In the genomic region with DNA sequence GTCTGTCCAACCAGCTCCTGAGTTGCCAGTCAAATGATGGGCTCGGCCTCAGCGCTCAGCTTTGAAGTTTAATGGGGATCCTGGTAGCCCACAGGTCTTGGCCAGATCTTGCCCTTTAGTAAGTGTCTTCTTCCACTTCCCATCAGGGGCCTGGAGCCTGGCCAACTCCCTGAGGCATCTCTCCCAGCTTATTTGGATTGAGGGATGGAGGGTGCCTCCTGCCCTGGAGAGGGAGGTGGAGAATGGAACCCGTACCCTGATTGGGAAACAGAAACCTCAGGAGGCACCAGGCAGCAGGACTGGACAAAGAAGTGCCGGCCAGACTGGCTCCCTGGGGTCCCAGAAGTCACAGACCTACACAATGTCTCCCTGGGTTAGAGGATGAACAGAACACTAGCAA, we compare ENCODE assay signal across 21 cellular contexts. TPM values are rescaled to one million over a fixed set of nuclear protein-coding genes. Genes with fewer than 3 reads are reported as not detected.
DNase-seq lines count a peak whose midpoint lies in the region; ATAC-seq, FAIRE-seq and TF ChIP-seq lines count a peak whose summit lies in the region.
"Had no signal": no experiment of that assay in that cellular context is flagged by ENCODE, and none has a peak within 500 bp of the region (broad histone marks: within the 10 kb centered on the region; RNA-seq: fewer than 3 reads in every experiment).

No MANE protein-coding gene starts in this region.

- no peaks in the 10 kb centered on the region for H3K27me3 Mint-ChIP-seq in MCF 10A (ENCODE audit: insufficient read depth, unreplicated experiment)

- H3K36me3 ChIP-seq in mammary epithelial cell (ENCODE audit: insufficient read depth, low read length) (peaks cover 3% of the 10 kb centered on the region), ascending aorta (peaks cover 0 to 9% of the 10 kb centered on the region in 2 donors), thoracic aorta (no peaks in the 10 kb centered on the region)
- H3K36me3 ChIP-seq: MG63 had no signal

- peaks cover 7% of the 10 kb centered on the region for H3K36me3 Mint-ChIP-seq in MCF 10A (ENCODE audit: insufficient read depth, unreplicated experiment)

- H4K20me1 ChIP-seq in mammary epithelial cell (ENCODE audit: insufficient read depth, low read length) = no peaks in the 10 kb centered on the region

- H3K27me3 ChIP-seq in mammary epithelial cell (ENCODE audit: insufficient read depth, low read length) (no peaks in the 10 kb centered on the region), ascending aorta (no peaks in the 10 kb centered on the region), thoracic aorta (replicated peaks; ENCODE audit: insufficient read depth) (no peaks in the 10 kb centered on the region)
- H3K27me3 ChIP-seq: MG63, SJSA1 had no signal

- no peaks in the 10 kb centered on the region for H3K9me3 Mint-ChIP-seq in MCF 10A (ENCODE audit: unreplicated experiment)

- FAIRE-seq in HTR-8/SVneo (lab: Jason Lieb, UNC) = peak; percentile 85
- FAIRE-seq: GM12892, RCC 7860 had no signal

- peaks cover 48% of the 10 kb centered on the region for H3K4me1 Mint-ChIP-seq in MCF 10A (ENCODE audit: insufficient read depth, unreplicated experiment)

- dilution Hi-C loops in mammary epithelial cell (cut with HindIII; ENCODE audit: low sequenced_read_pairs) = loop anchor here (5.0 kb wide), 1 partner anchor 105 kb away; no protein-coding TSS in a partner anchor

- POLR2A ChIA-PET in MCF 10A (lab: Yijun Ruan, JAX) = interaction anchor here (0.7 to 1.6 kb wide), 3 partner anchors 34 to 60 kb away, joined by 3 to 4 read pairs (median 4); a partner anchor contains a TSS
- POLR2A ChIA-PET in GM10248 (lab: Yijun Ruan, JAX) = no interaction called here

- in situ Hi-C loops in mammary epithelial cell (cut with MboI; ENCODE audit: low sequenced_read_pairs in 2 of 2) = no loop called here

- WGBS in mammary epithelial cell (ENCODE audit: low coverage, missing lambda C conversion rate) = 50% methylated on average over 3 of the region's 4 CpGs

- H3K4me2 ChIP-seq in mammary epithelial cell (ENCODE audit: insufficient read depth, low read depth, low read length) = no peak overlapping the region

- no peak for ATAC-seq in thoracic aorta (ENCODE audit: insufficient number of reproducible peaks, low FRiP score, low read depth)

- BruUV-seq in MCF 10A (replicated peaks; lab: Mats Ljungman, UMichigan) (no TSS peak), mammary epithelial cell (replicated peaks; lab: Mats Ljungman, UMichigan) (no TSS peak)

- no peak overlapping the region for H2AFZ ChIP-seq in mammary epithelial cell (ENCODE audit: low read depth, low read length)

- no peaks in the 10 kb centered on the region for H3K9me3 ChIP-seq in mammary epithelial cell (replicated peaks; ENCODE audit: insufficient read depth, low read length)
- no peaks in the 10 kb centered on the region for H3K9me3 ChIP-seq in ascending aorta
- no peaks in the 10 kb centered on the region for H3K9me3 ChIP-seq in thoracic aorta
- H3K9me3 ChIP-seq: Caco-2, MG63, SJSA1 had no signal

- no peak overlapping the region for H3K4me3 ChIP-seq in mammary epithelial cell (replicated peaks in 1 of 3; ENCODE audit: insufficient read depth in 1 of 3, low read depth in 2 of 3, low read length in 3 of 3)
- no peak overlapping the region for H3K4me3 ChIP-seq in ascending aorta
- H3K4me3 ChIP-seq in thoracic aorta = no peak overlapping the region
- H3K4me3 ChIP-seq: MG63, SJSA1 had no signal

- H3K79me2 ChIP-seq in mammary epithelial cell (ENCODE audit: insufficient read depth, low read length) = no peaks in the 10 kb centered on the region

- TF ChIP-seq CTCF in MCF 10A (IDR thresholded peaks at IDR 0.05; ENCODE audit: unreplicated experiment) = no peak
- TF ChIP-seq CTCF in mammary epithelial cell (conservative IDR thresholded peaks at IDR 0.05 in 1 of 2, IDR thresholded peaks at IDR 0.05 in 1 of 2; ENCODE audit: extremely low read depth in 1 of 2, insufficient read depth in 1 of 2, low read depth in 1 of 2, low read length in 2 of 2) = no peak
- no peak for TF ChIP-seq CTCF in ascending aorta (IDR thresholded peaks at IDR 0.05)
- no peak for TF ChIP-seq CTCF in thoracic aorta (IDR thresholded peaks at IDR 0.05)
- no peak for TF ChIP-seq CTCF in GM10248 (IDR thresholded peaks at IDR 0.05; ENCODE audit: control extremely low read depth, extremely low read depth, low read depth, missing control alignments)

- peak; percentile 56 for DNase-seq in MCF 10A (ENCODE audit: unreplicated experiment)
- DNase-seq in mammary epithelial cell = no peak
- DNase-seq in HTR-8/SVneo (ENCODE audit: insufficient read length, low spot score) = peak; percentile 65
- DNase-seq in ascending aorta (ENCODE audit: low spot score in 2 of 2) = no peak
- DNase-seq in thoracic aorta (ENCODE audit: low spot score) = no peak
- DNase-seq in GM10248 (ENCODE audit: extremely low spot score) = no peak
- no peak for DNase-seq in putamen (ENCODE audit: low spot score)
- no peak for DNase-seq in NCI-H2029 treated with DMSO at 0.1 percent for 48 hours (lab: John Stamatoyannopoulos, UW)
- DNase-seq: Caco-2, KG1, MG63, NCI-H1105, NCI-H187, NCI-H2171 treated with DMSO at 0.1 percent for 48 hours, NCI-H510A treated with DMSO at 0.1 percent for 48 hours, SW 1271 had no signal

- H3K9ac ChIP-seq in mammary epithelial cell (ENCODE audit: insufficient read depth, low read length) = no peak overlapping the region

- no peak overlapping the region for H3K27ac ChIP-seq in mammary epithelial cell (ENCODE audit: insufficient read depth, low read depth, low read length)
- H3K27ac ChIP-seq in ascending aorta = peak overlapping the region; percentile 74 to 86
- H3K27ac ChIP-seq in thoracic aorta = peak overlapping the region; percentile 73 to 76
- H3K27ac ChIP-seq: C4-2B, HL-60, SJSA1 had no signal

- peaks cover 84% of the 10 kb centered on the region for H3K4me1 ChIP-seq in mammary epithelial cell (ENCODE audit: insufficient read depth, low read length)
- H3K4me1 ChIP-seq in ascending aorta = peaks cover 44 to 68% of the 10 kb centered on the region in 2 donors
- peaks cover 57 to 87% of the 10 kb centered on the region in 2 donors for H3K4me1 ChIP-seq in thoracic aorta (ENCODE audit: control insufficient read depth in 1 of 2, low read depth in 2 of 2)
- H3K4me1 ChIP-seq: Caco-2 had no signal

- intact Hi-C loops in MCF 10A (cut with micrococcal nuclease) (no loop called here), mammary epithelial cell (cut with micrococcal nuclease) (no loop called here), ascending aorta (cut with DNase I) (no loop called here)

- CTCF ChIA-PET in MCF 10A (lab: Yijun Ruan, JAX) (interaction anchor here (0.7 to 2.9 kb wide), 4 partner anchors 37 to 80 kb away, joined by 3 to 13 read pairs (median 4); a partner anchor contains a TSS), mammary epithelial cell (lab: Charles Lee; ENCODE audit: low non-redundant PET) (no interaction called here), GM10248 (lab: Yijun Ruan, JAX) (interaction anchor here (0.9 to 4.4 kb wide), 5 partner anchors 10 to 43 kb away, joined by 3 to 21 read pairs (median 3); no protein-coding TSS in a partner anchor)

- no peak overlapping the region for H3K4me3 Mint-ChIP-seq in MCF 10A (ENCODE audit: unreplicated experiment)

- H3K27ac Mint-ChIP-seq in MCF 10A (ENCODE audit: low read depth, unreplicated experiment) = no peak overlapping the region

RNA-seq across cellular contexts. Expression of a gene that starts 40.5 kb away (rescaled TPM):
- total RNA-seq in MCF 10A (2022) = 9.1 and 16.8 TPM in 2 replicates
- total RNA-seq in mammary epithelial cell = 100 to 1,000 TPM; 104 to 322 TPM
- 56.3 TPM for polyA plus RNA-seq in mammary epithelial cell
- polyA minus RNA-seq in mammary epithelial cell = 131 TPM
- total RNA-seq in ascending aorta = 383 TPM
- total RNA-seq in thoracic aorta = 100 to 1,000 TPM; 674 to 973 TPM

Comparison
In these comparisons a context has a peak if more than half of its experiments do, and no peak if none do; other contexts are left out.
1. DNase-seq: peak in MCF 10A (single experiment) and HTR-8/SVneo (single experiment); none in mammary epithelial cell (single experiment), ascending aorta (0 of 2), thoracic aorta (single experiment), GM10248 (single experiment), putamen (single experiment) and NCI-H2029 treated with DMSO at 0.1 percent for 48 hours (single experiment).